ENCODE assay signal across 11 cellular contexts in genomic region chr16:84950906-84951305, GRCh38.
DNase-seq lines count a peak whose midpoint lies in the region; ATAC-seq, FAIRE-seq and TF ChIP-seq lines count a peak whose summit lies in the region.
"Had no signal": no experiment of that assay in that cellular context is flagged by ENCODE, and none has a peak within 500 bp of the region (broad histone marks: within the 10 kb centered on the region; RNA-seq: fewer than 3 reads in every experiment).

No MANE protein-coding gene starts in this region.

- H3K4me3 ChIP-seq in DND-41 (ENCODE audit: low read depth in 1 of 2, low read length in 2 of 2) (no peak overlapping the region), liver (ENCODE audit: low read depth in 1 of 3, low read length in 3 of 3) (no peak overlapping the region)
- no peak overlapping the region for H3K4me3 ChIP-seq in Jurkat, Clone E6-1 (ENCODE audit: low read length)

- H3K4me1 Mint-ChIP-seq in activated CD4-positive, alpha-beta memory T cell treated with anti-CD3 and anti-CD28 coated beads, Interleukin-2, amount 10 ng/mL, durations not matched to agents 7 days and 5 days, result peaks cover 2% of the 10 kb centered on the region

- H3K27me3 Mint-ChIP-seq in activated CD4-positive, alpha-beta memory T cell treated with anti-CD3 and anti-CD28 coated beads, Interleukin-2, amount 10 ng/mL, durations not matched to agents 7 days and 5 days, result peaks cover 5% of the 10 kb centered on the region

- H2AFZ ChIP-seq in DND-41 (ENCODE audit: low read depth, low read length), result no peak overlapping the region
- H2AFZ ChIP-seq: parathyroid adenoma had no signal

- H3K9ac ChIP-seq in DND-41 (ENCODE audit: low read depth, low read length) (no peak overlapping the region), liver (ENCODE audit: low read depth in 1 of 2, low read length in 2 of 2) (no peak overlapping the region)
- H3K9ac ChIP-seq: parathyroid adenoma had no signal

- POLR2A ChIA-PET in activated CD4-positive, alpha-beta memory T cell treated with anti-CD3 and anti-CD28 coated beads, Interleukin-2, amount 10 ng/mL, durations not matched to agents 7 days and 5 days (lab: Charles Lee), result no interaction called here

- H3K9me3 ChIP-seq in DND-41 (ENCODE audit: insufficient read depth, low read length, severe bottlenecking), result no peaks in the 10 kb centered on the region
- H3K9me3 ChIP-seq in liver (ENCODE audit: control insufficient read depth in 4 of 4, low read length in 3 of 4), result no peaks in the 10 kb centered on the region

- no peaks in the 10 kb centered on the region for H3K9me3 Mint-ChIP-seq in activated CD4-positive, alpha-beta memory T cell treated with anti-CD3 and anti-CD28 coated beads, Interleukin-2, amount 10 ng/mL, durations not matched to agents 7 days and 5 days

- H3K4me2 ChIP-seq in DND-41 (ENCODE audit: insufficient read depth, low read length), result no peak overlapping the region

- 83% methylated on average over 10 of the region's 10 CpGs for WGBS in liver

- peak; percentile 55 for DNase-seq in DND-41
- DNase-seq in Jurkat, Clone E6-1 (ENCODE audit: low read depth, low spot score), result peak; percentile 41
- peak; percentile 47 for DNase-seq in activated CD4-positive, alpha-beta memory T cell treated with anti-CD3 and anti-CD28 coated beads, Interleukin-2, amount 10 ng/mL, durations not matched to agents 7 days and 5 days
- no peak for DNase-seq in urothelium cell line (ENCODE audit: low spot score)
- DNase-seq in cerebellum (ENCODE audit: low spot score), result no peak
- DNase-seq: NK-92 treated with Interleukin-12 subunit alpha and Interleukin-12 subunit beta, amount 100 ng/mL, for 24 hours had no signal

- TF ChIP-seq RAD21 in liver (IDR thresholded peaks at IDR 0.05), result peak in 1 of 2 donors; percentile 11

- H3K27ac Mint-ChIP-seq in activated CD4-positive, alpha-beta memory T cell treated with anti-CD3 and anti-CD28 coated beads, Interleukin-2, amount 10 ng/mL, durations not matched to agents 7 days and 5 days, result no peak overlapping the region

- H3K4me1 ChIP-seq in DND-41 (ENCODE audit: insufficient read depth, low read length) (no peaks in the 10 kb centered on the region), liver (ENCODE audit: control insufficient read depth in 4 of 4, insufficient read depth in 4 of 4, low read length in 3 of 4) (peaks cover 0 to 29% (median 12%) of the 10 kb centered on the region in 4 donors)
- H3K4me1 ChIP-seq: parathyroid adenoma had no signal

- H3K79me2 ChIP-seq in DND-41 (ENCODE audit: insufficient read depth, low read length), result no peaks in the 10 kb centered on the region
- H3K79me2 ChIP-seq: parathyroid adenoma had no signal

- FAIRE-seq in urothelium cell line (lab: Jason Lieb, UNC), result no peak
- FAIRE-seq: colon had no signal

- peaks cover 16% of the 10 kb centered on the region for H4K20me1 ChIP-seq in DND-41 (ENCODE audit: insufficient read depth, low read length)

- H3K4me3 Mint-ChIP-seq in activated CD4-positive, alpha-beta memory T cell treated with anti-CD3 and anti-CD28 coated beads, Interleukin-2, amount 10 ng/mL, durations not matched to agents 7 days and 5 days, result no peak overlapping the region

- peak; percentile 66 for TF ChIP-seq CTCF in DND-41 (IDR thresholded peaks at IDR 0.05; ENCODE audit: borderline replicate concordance, extremely low read depth, low read length, poor library complexity, severe bottlenecking)
- peak; percentile 17 for TF ChIP-seq CTCF in liver (IDR thresholded peaks at IDR 0.05; ENCODE audit: low read depth, low read length, missing input control)

- H3K27me3 ChIP-seq in DND-41 (ENCODE audit: insufficient read depth, low read length, poor library complexity), result no peaks in the 10 kb centered on the region
- H3K27me3 ChIP-seq in liver (ENCODE audit: control insufficient read depth in 4 of 4, insufficient read depth in 4 of 4, low read length in 3 of 4), result no peaks in the 10 kb centered on the region

- no peaks in the 10 kb centered on the region for H3K36me3 ChIP-seq in DND-41 (ENCODE audit: insufficient read depth, low read length)
- no peaks in the 10 kb centered on the region for H3K36me3 ChIP-seq in liver (ENCODE audit: control insufficient read depth in 4 of 4, insufficient read depth in 3 of 4, low read depth in 1 of 4, low read length in 3 of 4)

- ATAC-seq in DND-41 (ENCODE audit: insufficient read depth, low read depth) (peak; percentile 72), GM18873 (IDR thresholded peaks at IDR 0.05; ENCODE audit: low FRiP score, unreplicated experiment) (no peak), GM18861 (IDR thresholded peaks at IDR 0.05; ENCODE audit: unreplicated experiment) (no peak)

- H3K27ac ChIP-seq in DND-41 (ENCODE audit: low read length), result no peak overlapping the region
- H3K27ac ChIP-seq in liver (ENCODE audit: low read depth in 1 of 2, low read length in 2 of 2), result no peak overlapping the region
- H3K27ac ChIP-seq: parathyroid adenoma had no signal

- no peaks in the 10 kb centered on the region for H3K36me3 Mint-ChIP-seq in activated CD4-positive, alpha-beta memory T cell treated with anti-CD3 and anti-CD28 coated beads, Interleukin-2, amount 10 ng/mL, durations not matched to agents 7 days and 5 days (ENCODE audit: low read depth)

- CTCF ChIA-PET in activated CD4-positive, alpha-beta memory T cell treated with anti-CD3 and anti-CD28 coated beads, Interleukin-2, amount 10 ng/mL, durations not matched to agents 7 days and 5 days (lab: Charles Lee), result interaction anchor here (1.7 to 7.1 kb wide), 4 partner anchors 17 to 196 kb away, joined by 4 to 121 read pairs (median 32); no protein-coding TSS in a partner anchor

TF ChIP-seq in liver, 16 proteins besides CTCF, POLR2A, EP300 and RAD21:
- TF ChIP-seq SP1 (IDR thresholded peaks at IDR 0.05), result no peak
- TF ChIP-seq, protein P1, sequence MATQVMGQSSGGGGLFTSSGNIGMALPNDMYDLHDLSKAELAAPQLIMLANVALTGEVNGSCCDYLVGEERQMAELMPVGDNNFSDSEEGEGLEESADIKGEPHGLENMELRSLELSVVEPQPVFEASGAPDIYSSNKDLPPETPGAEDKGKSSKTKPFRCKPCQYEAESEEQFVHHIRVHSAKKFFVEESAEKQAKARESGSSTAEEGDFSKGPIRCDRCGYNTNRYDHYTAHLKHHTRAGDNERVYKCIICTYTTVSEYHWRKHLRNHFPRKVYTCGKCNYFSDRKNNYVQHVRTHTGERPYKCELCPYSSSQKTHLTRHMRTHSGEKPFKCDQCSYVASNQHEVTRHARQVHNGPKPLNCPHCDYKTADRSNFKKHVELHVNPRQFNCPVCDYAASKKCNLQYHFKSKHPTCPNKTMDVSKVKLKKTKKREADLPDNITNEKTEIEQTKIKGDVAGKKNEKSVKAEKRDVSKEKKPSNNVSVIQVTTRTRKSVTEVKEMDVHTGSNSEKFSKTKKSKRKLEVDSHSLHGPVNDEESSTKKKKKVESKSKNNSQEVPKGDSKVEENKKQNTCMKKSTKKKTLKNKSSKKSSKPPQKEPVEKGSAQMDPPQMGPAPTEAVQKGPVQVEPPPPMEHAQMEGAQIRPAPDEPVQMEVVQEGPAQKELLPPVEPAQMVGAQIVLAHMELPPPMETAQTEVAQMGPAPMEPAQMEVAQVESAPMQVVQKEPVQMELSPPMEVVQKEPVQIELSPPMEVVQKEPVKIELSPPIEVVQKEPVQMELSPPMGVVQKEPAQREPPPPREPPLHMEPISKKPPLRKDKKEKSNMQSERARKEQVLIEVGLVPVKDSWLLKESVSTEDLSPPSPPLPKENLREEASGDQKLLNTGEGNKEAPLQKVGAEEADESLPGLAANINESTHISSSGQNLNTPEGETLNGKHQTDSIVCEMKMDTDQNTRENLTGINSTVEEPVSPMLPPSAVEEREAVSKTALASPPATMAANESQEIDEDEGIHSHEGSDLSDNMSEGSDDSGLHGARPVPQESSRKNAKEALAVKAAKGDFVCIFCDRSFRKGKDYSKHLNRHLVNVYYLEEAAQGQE (IDR thresholded peaks at IDR 0.05), result no peak
- TF ChIP-seq FOXA2 (IDR thresholded peaks at IDR 0.05), result no peak
- no peak for TF ChIP-seq EGR1 (IDR thresholded peaks at IDR 0.05; ENCODE audit: low read depth in 2 of 2)
- no peak for TF ChIP-seq TAF1 (conservative IDR thresholded peaks at IDR 0.05)
- no peak for TF ChIP-seq HNF4G (IDR thresholded peaks at IDR 0.05)
- TF ChIP-seq JUND (IDR thresholded peaks at IDR 0.05), result no peak
- TF ChIP-seq GABPA (IDR thresholded peaks at IDR 0.05 in 1 of 2, conservative IDR thresholded peaks at IDR 0.05 in 1 of 2), result no peak
- TF ChIP-seq ATF3 (IDR thresholded peaks at IDR 0.05), result no peak
- no peak for TF ChIP-seq RXRA (IDR thresholded peaks at IDR 0.05)
- no peak for TF ChIP-seq MAX (IDR thresholded peaks at IDR 0.05)
- no peak for TF ChIP-seq NR2F2 (IDR thresholded peaks at IDR 0.05)
- no peak for TF ChIP-seq HNF4A (conservative IDR thresholded peaks at IDR 0.05)
- TF ChIP-seq FOXA1 (IDR thresholded peaks at IDR 0.05), result no peak
- TF ChIP-seq ZBTB33 (IDR thresholded peaks at IDR 0.05), result no peak
- TF ChIP-seq YY1 (IDR thresholded peaks at IDR 0.05), result no peak

Comparison
In these comparisons a context has a peak if more than half of its experiments do, and no peak if none do; other contexts are left out.
1. DNase-seq: peak in DND-41 (single experiment), Jurkat, Clone E6-1 (single experiment) and activated CD4-positive, alpha-beta memory T cell treated with anti-CD3 and anti-CD28 coated beads, Interleukin-2, amount 10 ng/mL, durations not matched to agents 7 days and 5 days (single experiment); none in urothelium cell line (single experiment) and cerebellum (single experiment).